1 cellular context compared by ENCODE assay signal in genomic region chr17:43972444-43973212, GRCh38.
TF ChIP-seq lines count a peak whose summit lies in the region.
"Not testable (repeated sequence)": the region's sequence is repeated elsewhere in the genome, so short reads cannot be mapped to it uniquely, and the experiment has no call there.

No MANE protein-coding gene starts in this region.

TF ChIP-seq in HepG2, 621 proteins besides CTCF, POLR2A, EP300 and RAD21 (continued from another document and continues in another):
- TF ChIP-seq ZSCAN5A (CRISPR knock-in tag; IDR thresholded peaks at IDR 0.05; ENCODE audit: borderline replicate concordance) (peak; percentile 26; the same call in 1 of the 2 replicates), ZNF564 (CRISPR knock-in tag; IDR thresholded peaks at IDR 0.05) (peak; percentile 43; the same call in 1 of the 2 replicates), ZNF788 (CRISPR knock-in tag; IDR thresholded peaks at IDR 0.05; ENCODE audit: borderline replicate concordance) (peak; percentile 30; the same call in 1 of the 2 replicates), CREB1 (CRISPR knock-in tag; IDR thresholded peaks at IDR 0.05) (peak; percentile 35; the same call in 1 of the 2 replicates), BHLHE40 (IDR thresholded peaks at IDR 0.05; ENCODE audit: low read length) (peak; percentile 55), ZNF614 (CRISPR knock-in tag; IDR thresholded peaks at IDR 0.05; ENCODE audit: borderline replicate concordance) (peak; percentile 87; the same call in 1 of the 2 replicates), ZNF292 (CRISPR knock-in tag; IDR thresholded peaks at IDR 0.05; ENCODE audit: borderline replicate concordance, low read depth) (peak; percentile 78), ZMYM4 (CRISPR knock-in tag; IDR thresholded peaks at IDR 0.05) (peak; percentile 43), ATF6 (CRISPR knock-in tag; conservative IDR thresholded peaks at IDR 0.05) (0 out of 2 replicates have a peak, but pooled peaks have one; percentile 26), ZBTB38 (CRISPR knock-in tag; IDR thresholded peaks at IDR 0.05) (peak; percentile 32; the same call in 1 of the 2 replicates), LCORL (CRISPR knock-in tag; IDR thresholded peaks at IDR 0.05) (peak; percentile 72), SP5 (CRISPR knock-in tag; IDR thresholded peaks at IDR 0.05; ENCODE audit: borderline replicate concordance, low read depth) (peak; percentile 50; the same call in 1 of the 2 replicates), PAXIP1 (CRISPR knock-in tag; conservative IDR thresholded peaks at IDR 0.05) (peak; percentile 88), ZBTB25 (CRISPR knock-in tag; IDR thresholded peaks at IDR 0.05) (peak; percentile 81; the same call in 1 of the 2 replicates), ZNF609 (CRISPR knock-in tag; IDR thresholded peaks at IDR 0.05; ENCODE audit: borderline replicate concordance) (peak; percentile 24; the same call in 1 of the 2 replicates), KAT8 (CRISPR knock-in tag; IDR thresholded peaks at IDR 0.05) (peak; percentile 32; the same call in 1 of the 2 replicates), FOSL2 (CRISPR knock-in tag; IDR thresholded peaks at IDR 0.05) (peak; percentile 79), ZBED4 (CRISPR knock-in tag; IDR thresholded peaks at IDR 0.05; ENCODE audit: borderline replicate concordance) (peak; percentile 45; the same call in 1 of the 2 replicates), TBX2 (CRISPR knock-in tag; IDR thresholded peaks at IDR 0.05; ENCODE audit: borderline replicate concordance) (peak; percentile 87), RFX1 (IDR thresholded peaks at IDR 0.05) (peak; percentile 64), HMG20A (CRISPR knock-in tag; IDR thresholded peaks at IDR 0.05; ENCODE audit: borderline replicate concordance) (peak; percentile 59; the same call in 1 of the 2 replicates), FOXA3 (CRISPR knock-in tag; IDR thresholded peaks at IDR 0.05) (peak; percentile 45; the same call in 1 of the 2 replicates), SOX5 (CRISPR knock-in tag; IDR thresholded peaks at IDR 0.05; ENCODE audit: borderline replicate concordance) (peak; percentile 73), NR2F1 (CRISPR knock-in tag; IDR thresholded peaks at IDR 0.05) (peak; percentile 41 to 70; a peak in 3 of 4 replicates), ASH2L (IDR thresholded peaks at IDR 0.05; ENCODE audit: insufficient read length, low read depth, low read length) (peak; percentile 32), NR2C2 (CRISPR knock-in tag; IDR thresholded peaks at IDR 0.05; ENCODE audit: borderline replicate concordance) (peak; percentile 14; the same call in 1 of the 2 replicates), MIXL1 (CRISPR knock-in tag; IDR thresholded peaks at IDR 0.05) (peak; percentile 75; the same call in 1 of the 2 replicates), ZNF362 (CRISPR knock-in tag; IDR thresholded peaks at IDR 0.05; ENCODE audit: borderline replicate concordance) (peak; percentile 95), ZNF770 (CRISPR knock-in tag; IDR thresholded peaks at IDR 0.05) (peak; percentile 96), GABPA (CRISPR knock-in tag; IDR thresholded peaks at IDR 0.05; ENCODE audit: low read depth) (peak; percentile 38), HOMEZ (CRISPR knock-in tag; IDR thresholded peaks at IDR 0.05; ENCODE audit: low read depth) (peak; percentile 58; the same call in 1 of the 2 replicates)
- not testable (repeated sequence) for TF ChIP-seq CREB1 (IDR thresholded peaks at IDR 0.05); LCORL (IDR thresholded peaks at IDR 0.05); GABPA (IDR thresholded peaks at IDR 0.05; ENCODE audit: low read depth, low read length)
